Comparison of ENCODE assay signal across 27 cellular contexts in the genomic region with DNA sequence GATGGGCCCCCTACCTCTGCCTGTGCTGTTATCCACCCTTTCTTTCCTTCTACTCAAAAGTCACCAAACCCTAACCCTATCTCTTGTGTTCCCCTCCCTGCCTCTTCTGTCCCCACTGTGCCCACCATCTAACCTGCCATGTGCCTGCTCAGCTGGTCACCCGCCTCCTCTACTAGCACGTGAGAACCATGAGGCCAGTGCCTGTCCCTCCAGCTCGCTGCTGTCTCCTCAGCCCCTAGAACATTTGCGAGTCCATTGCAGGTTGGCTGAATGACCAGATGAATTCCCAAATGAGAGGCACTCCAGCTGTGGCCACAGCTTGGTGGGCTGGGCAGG.
DNase-seq lines count a peak whose midpoint lies in the region; ATAC-seq and TF ChIP-seq lines count a peak whose summit lies in the region.
"Had no signal": no experiment of that assay in that cellular context is flagged by ENCODE, and none has a peak within 500 bp of the region (broad histone marks: within the 10 kb centered on the region; RNA-seq: fewer than 3 reads in every experiment).

No MANE protein-coding gene starts in this region.

- H3K4me3 Mint-ChIP-seq in mesothelial cell of epicardium: no peak overlapping the region
- H3K4me3 Mint-ChIP-seq: activated T-cell treated with anti-CD3 and anti-CD28 coated beads, Interleukin-2, amount 50 U/mL, for 72 hours; B cell; central memory CD8-positive, alpha-beta T cell; naive thymus-derived CD8-positive, alpha-beta T cell; stimulated activated naive B cell treated with anti-CD40 and anti-IgM and Interleukin-4, amounts not matched to agents 10 μg/mL and 1 μg/mL and 100 μg/mL, for 72 hours had no signal

- H3K9me3 ChIP-seq in right atrium auricular region: peaks cover 0 to 4% of the 10 kb centered on the region in 2 donors
- H3K9me3 ChIP-seq: esophagus squamous epithelium, HAP-1 had no signal

- intact Hi-C loops in left cardiac atrium (cut with DNase I): no loop called here

- peaks cover 30% of the 10 kb centered on the region for H3K4me1 Mint-ChIP-seq in mesothelial cell of epicardium
- H3K4me1 Mint-ChIP-seq: B cell; central memory CD8-positive, alpha-beta T cell; naive thymus-derived CD8-positive, alpha-beta T cell had no signal

- H3K4me3 ChIP-seq in right atrium auricular region: no peak overlapping the region
- H3K4me3 ChIP-seq: esophagus squamous epithelium, GM12878, HAP-1, skin epidermis had no signal

- ATAC-seq in left cardiac atrium: no peak
- no peak for ATAC-seq in GM19035 (IDR thresholded peaks at IDR 0.05; ENCODE audit: unreplicated experiment)
- ATAC-seq: activated T-cell treated with anti-CD3 and anti-CD28 coated beads, Interleukin-2, amount 50 U/mL, for 72 hours; foreskin keratinocyte; GM12878; HepG2; naive thymus-derived CD8-positive, alpha-beta T cell; stimulated activated naive B cell treated with anti-CD40 and anti-IgM and Interleukin-4, amounts not matched to agents 10 μg/mL and 1 μg/mL and 100 μg/mL, for 72 hours had no signal

- no peaks in the 10 kb centered on the region for H3K36me3 Mint-ChIP-seq in mesothelial cell of epicardium
- H3K36me3 Mint-ChIP-seq: naive thymus-derived CD8-positive, alpha-beta T cell had no signal

- H3K27me3 Mint-ChIP-seq in mesothelial cell of epicardium (ENCODE audit: low read depth): no peaks in the 10 kb centered on the region

- peak; percentile 42 for DNase-seq in right atrium auricular region (ENCODE audit: low spot score)
- DNase-seq in left cardiac atrium: no peak
- DNase-seq in activated CD8-positive, alpha-beta memory T cell treated with anti-CD3 and anti-CD28 coated beads, Interleukin-2, amount 50 U/mL, for 48 hours: peak; percentile 20
- DNase-seq in mesothelial cell of epicardium (ENCODE audit: low spot score in 2 of 2, unreplicated experiment in 2 of 2): no peak
- DNase-seq in caudate nucleus (lab: John Stamatoyannopoulos, UW): no peak
- no peak for DNase-seq in NCI-H526 (lab: John Stamatoyannopoulos, UW)
- DNase-seq: ACHN; activated CD4-positive, alpha-beta T cell treated with anti-CD3 and anti-CD28 coated beads for 4 hours; activated naive CD4-positive, alpha-beta T cell; activated T-cell treated with anti-CD3 and anti-CD28 coated beads, Interleukin-2, amount 50 U/mL, for 72 hours; DMS153; esophagus squamous epithelium; NCI-H2081 treated with DMSO at 0.1 percent for 48 hours; NCI-H774; SIG-M5; stimulated activated naive B cell treated with anti-CD40 and anti-IgM and Interleukin-4, amounts not matched to agents 10 μg/mL and 1 μg/mL and 100 μg/mL, for 72 hours; SW 1271; T-helper 9 cell had no signal

- H3K36me3 ChIP-seq in right atrium auricular region: no peaks in the 10 kb centered on the region
- H3K36me3 ChIP-seq: esophagus squamous epithelium, HAP-1 had no signal

- H3K27ac ChIP-seq in right atrium auricular region (no peak overlapping the region), caudate nucleus (ENCODE audit: low read depth, low read length) (no peak overlapping the region)
- H3K27ac ChIP-seq: esophagus squamous epithelium, foreskin keratinocyte, skin epidermis had no signal

- peaks cover 9% of the 10 kb centered on the region for H3K9me3 Mint-ChIP-seq in mesothelial cell of epicardium
- H3K9me3 Mint-ChIP-seq: activated T-cell treated with anti-CD3 and anti-CD28 coated beads, Interleukin-2, amount 50 U/mL, for 72 hours; central memory CD8-positive, alpha-beta T cell; naive thymus-derived CD8-positive, alpha-beta T cell; stimulated activated naive B cell treated with anti-CD40 and anti-IgM and Interleukin-4, amounts not matched to agents 10 μg/mL and 1 μg/mL and 100 μg/mL, for 72 hours had no signal

- H3K27me3 ChIP-seq in right atrium auricular region: no peaks in the 10 kb centered on the region

- no peak for TF ChIP-seq CTCF in right atrium auricular region (IDR thresholded peaks at IDR 0.05)
- TF ChIP-seq CTCF in mesothelial cell of epicardium (IDR thresholded peaks at IDR 0.05; ENCODE audit: unreplicated experiment): no peak

- H3K27ac Mint-ChIP-seq in mesothelial cell of epicardium: peak overlapping the region; percentile 24
- H3K27ac Mint-ChIP-seq: activated T-cell treated with anti-CD3 and anti-CD28 coated beads, Interleukin-2, amount 50 U/mL, for 72 hours; B cell; naive thymus-derived CD8-positive, alpha-beta T cell had no signal

- H3K4me1 ChIP-seq in right atrium auricular region: no peaks in the 10 kb centered on the region
- H3K4me1 ChIP-seq: HAP-1 had no signal

Comparison
In these comparisons a context has a peak if more than half of its experiments do, and no peak if none do; other contexts are left out.
1. DNase-seq: peak in right atrium auricular region (single experiment) and activated CD8-positive, alpha-beta memory T cell treated with anti-CD3 and anti-CD28 coated beads, Interleukin-2, amount 50 U/mL, for 48 hours (single experiment); none in left cardiac atrium (single experiment), mesothelial cell of epicardium (0 of 2), caudate nucleus (0 of 61) and NCI-H526 (0 of 2).